ENCODE assay signal across 1 cellular context in the genomic region with DNA sequence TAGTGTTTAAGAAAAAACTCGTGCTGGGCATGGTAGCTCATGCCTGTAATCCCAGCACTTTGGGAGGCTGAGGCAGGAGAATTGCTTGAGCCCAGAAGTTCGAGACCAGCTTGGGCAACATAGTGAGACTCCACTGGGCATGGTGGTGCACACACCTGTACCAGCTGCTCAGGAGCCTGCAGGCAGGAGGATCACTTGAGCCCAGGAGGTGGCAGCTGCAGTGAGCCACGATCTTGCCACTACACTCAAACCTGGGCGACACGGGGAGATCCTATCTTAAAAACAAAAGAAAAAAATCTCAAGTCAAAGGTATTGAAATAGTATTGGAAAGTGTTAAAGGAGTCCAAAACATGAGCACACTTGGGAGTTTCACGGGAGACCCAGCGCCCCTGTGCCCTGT.
TF ChIP-seq lines count a peak whose summit lies in the region.

No MANE protein-coding gene starts in this region.

TF ChIP-seq in HepG2, 621 proteins besides CTCF, POLR2A, EP300 and RAD21:
- TF ChIP-seq PHF5A (CRISPR knock-in tag; IDR thresholded peaks at IDR 0.05; ENCODE audit: low read depth, unreplicated experiment) = no peak
- TF ChIP-seq REXO4 (CRISPR knock-in tag; IDR thresholded peaks at IDR 0.05; ENCODE audit: borderline replicate concordance) = no peak
- no peak for TF ChIP-seq TAF1 (CRISPR knock-in tag; IDR thresholded peaks at IDR 0.05)
- no peak for TF ChIP-seq SMARCC2 (IDR thresholded peaks at IDR 0.05)
